In genomic region chr2:43186679-43187374, GRCh38 we compare ENCODE assay signal across 13 cellular contexts. TPM values are rescaled to one million over a fixed set of nuclear protein-coding genes. Genes with fewer than 3 reads are reported as not detected.
DNase-seq lines count a peak whose midpoint lies in the region; FAIRE-seq and TF ChIP-seq lines count a peak whose summit lies in the region.
"Had no signal": no experiment of that assay in that cellular context is flagged by ENCODE, and none has a peak within 500 bp of the region (broad histone marks: within the 10 kb centered on the region; RNA-seq: fewer than 3 reads in every experiment).

No MANE protein-coding gene starts in this region.

- TF ChIP-seq CTCF in sigmoid colon (IDR thresholded peaks at IDR 0.05) (no peak), CD14-positive monocyte (IDR thresholded peaks at IDR 0.05) (no peak)

- peaks cover 0 to 5% (median 0%) of the 10 kb centered on the region in 7 donors for H3K9me3 Mint-ChIP-seq in CD14-positive monocyte
- H3K9me3 Mint-ChIP-seq in T-helper 2 cell treated with Interferon-gamma antibody and Interleukin-4, amounts not matched to agents 5 μg/mL and 100 μg/mL, for 36 hours = no peaks in the 10 kb centered on the region
- H3K9me3 Mint-ChIP-seq: activated CD4-positive, alpha-beta memory T cell treated with anti-CD3 and anti-CD28 coated beads for 36 hours had no signal

- no peaks in the 10 kb centered on the region for H4K20me1 ChIP-seq in Karpas-422 (ENCODE audit: insufficient read depth, low read depth, low read length)

- intact Hi-C loops in sigmoid colon (cut with DNase I) = no loop called here
- intact Hi-C loops in CD14-positive monocyte (cut with micrococcal nuclease) = no loop called here

- H3K36me3 Mint-ChIP-seq in CD14-positive monocyte = peaks cover 0 to 2% of the 10 kb centered on the region in 2 donors
- no peaks in the 10 kb centered on the region for H3K36me3 Mint-ChIP-seq in T-helper 2 cell treated with Interferon-gamma antibody and Interleukin-4, amounts not matched to agents 5 μg/mL and 100 μg/mL, for 36 hours (ENCODE audit: low read depth)
- H3K36me3 Mint-ChIP-seq: activated CD4-positive, alpha-beta memory T cell treated with anti-CD3 and anti-CD28 coated beads for 36 hours had no signal

- no peak for FAIRE-seq in GM12891 (lab: Jason Lieb, UNC)
- FAIRE-seq: endometrium had no signal

- 17 to 55% methylated on average over 12 of the region's 12 CpGs for WGBS in sigmoid colon, 2 donors

- no peaks in the 10 kb centered on the region for H3K9me2 ChIP-seq in Karpas-422 (replicated peaks; ENCODE audit: insufficient read depth, low read length)

- H3K27me3 ChIP-seq in sigmoid colon (no peaks in the 10 kb centered on the region), Karpas-422 (ENCODE audit: low read length) (no peaks in the 10 kb centered on the region)

- H2AFZ ChIP-seq in Karpas-422 (ENCODE audit: low read length) = no peak overlapping the region

- H3K4me1 ChIP-seq in sigmoid colon = peaks cover 0 to 11% (median 10%) of the 10 kb centered on the region in 4 donors
- no peaks in the 10 kb centered on the region for H3K4me1 ChIP-seq in Karpas-422 (ENCODE audit: low read length)

- no peaks in the 10 kb centered on the region for H3K79me2 ChIP-seq in Karpas-422 (ENCODE audit: low read length)

- H3K27ac Mint-ChIP-seq in CD14-positive monocyte = peak overlapping the region in 2 of 7 donors; percentile 18 to 50
- H3K27ac Mint-ChIP-seq in T-helper 2 cell treated with Interferon-gamma antibody and Interleukin-4, amounts not matched to agents 5 μg/mL and 100 μg/mL, for 36 hours = no peak overlapping the region

- DNase-seq in DMS 273 treated with DMSO at 0.1 percent for 48 hours (lab: John Stamatoyannopoulos, UW) (peak; percentile 39), SW480 (ENCODE audit: low spot score) (peak; percentile 99), islet precursor cell (peak; percentile 84), sigmoid colon (peak; percentile 75), Karpas-422 (no peak), GM12891 (ENCODE audit: insufficient read length, low spot score) (no peak), CD14-positive monocyte (ENCODE audit: low spot score) (no peak)
- no peak for DNase-seq in T-helper 2 cell treated with Interferon-gamma antibody and Interleukin-4, amounts not matched to agents 5 μg/mL and 100 μg/mL, for 36 hours (ENCODE audit: low spot score)
- DNase-seq: activated CD4-positive, alpha-beta memory T cell treated with anti-CD3 and anti-CD28 coated beads for 36 hours; amygdala; NCI-H526 had no signal

- H3K9me3 ChIP-seq in sigmoid colon (no peaks in the 10 kb centered on the region), Karpas-422 (ENCODE audit: low read length) (no peaks in the 10 kb centered on the region)

- peaks cover 0 to 1% (median 0%) of the 10 kb centered on the region in 3 donors for H3K27me3 Mint-ChIP-seq in CD14-positive monocyte (ENCODE audit: low read depth in 3 of 3)
- no peaks in the 10 kb centered on the region for H3K27me3 Mint-ChIP-seq in T-helper 2 cell treated with Interferon-gamma antibody and Interleukin-4, amounts not matched to agents 5 μg/mL and 100 μg/mL, for 36 hours (ENCODE audit: low read depth)
- H3K27me3 Mint-ChIP-seq: activated CD4-positive, alpha-beta memory T cell treated with anti-CD3 and anti-CD28 coated beads for 36 hours had no signal

- TF ChIP-seq EP300 in sigmoid colon (IDR thresholded peaks at IDR 0.05) = no peak

- no peak for TF ChIP-seq POLR2A in sigmoid colon (IDR thresholded peaks at IDR 0.05)
- TF ChIP-seq POLR2A in GM12891 (IDR thresholded peaks at IDR 0.05; ENCODE audit: low read depth, low read length) = no peak

- no peak overlapping the region for H3K9ac ChIP-seq in Karpas-422 (ENCODE audit: low read length)

- H3K4me3 Mint-ChIP-seq in CD14-positive monocyte = no peak overlapping the region
- H3K4me3 Mint-ChIP-seq in T-helper 2 cell treated with Interferon-gamma antibody and Interleukin-4, amounts not matched to agents 5 μg/mL and 100 μg/mL, for 36 hours = no peak overlapping the region
- H3K4me3 Mint-ChIP-seq: activated CD4-positive, alpha-beta memory T cell treated with anti-CD3 and anti-CD28 coated beads for 36 hours had no signal

- H3K4me3 ChIP-seq in sigmoid colon (no peak overlapping the region), Karpas-422 (ENCODE audit: low read length) (no peak overlapping the region)
- H3K4me3 ChIP-seq: SK-N-MC had no signal

- H3K27ac ChIP-seq in sigmoid colon (peak overlapping the region in 3 of 4 donors; percentile 19 to 37 (median 27)), Karpas-422 (ENCODE audit: low read length) (no peak overlapping the region)
- H3K27ac ChIP-seq: SK-N-MC had no signal

- H3K4me1 Mint-ChIP-seq in CD14-positive monocyte = peaks cover 37% of the 10 kb centered on the region
- peaks cover 13% of the 10 kb centered on the region for H3K4me1 Mint-ChIP-seq in T-helper 2 cell treated with Interferon-gamma antibody and Interleukin-4, amounts not matched to agents 5 μg/mL and 100 μg/mL, for 36 hours (ENCODE audit: low read depth)

- H3K4me2 ChIP-seq in Karpas-422 (ENCODE audit: low read depth, low read length, poor library complexity, severe bottlenecking) = no peak overlapping the region

- H3K36me3 ChIP-seq in sigmoid colon (no peaks in the 10 kb centered on the region), Karpas-422 (ENCODE audit: insufficient read depth, low read length) (no peaks in the 10 kb centered on the region)

TF ChIP-seq in GM12891, 5 proteins besides CTCF, POLR2A, EP300 and RAD21:
- TF ChIP-seq SPI1 (IDR thresholded peaks at IDR 0.05; ENCODE audit: low read depth, low read length) (no peak), PAX5 (IDR thresholded peaks at IDR 0.05; ENCODE audit: insufficient read depth, low read length, severe bottlenecking) (no peak), POU2F2 (IDR thresholded peaks at IDR 0.05; ENCODE audit: low read depth, low read length) (no peak), POLR2AphosphoS5 (IDR thresholded peaks at IDR 0.05; ENCODE audit: low read depth, low read length) (no peak), TAF1 (IDR thresholded peaks at IDR 0.05; ENCODE audit: low read depth, low read length) (no peak)

RNA-seq across cellular contexts. Expression of gene ZFP36L2, which starts 39.6 kb away (rescaled TPM):
- total RNA-seq in sigmoid colon = 100 to 1,000 TPM in 1 of 4 donors, 10 to 100 TPM in 3; 59.8 to 115 (median 72.3) TPM
- polyA plus RNA-seq in sigmoid colon (100 to 1,000 TPM in 2 of 3 donors, 10 to 100 TPM in 1; 97.3 to 120 (median 116) TPM), CD14-positive monocyte (10 to 100 TPM; 84.4 to 88.3 TPM)
- total RNA-seq in Karpas-422 (2014; rRNA removed; shearing (Covaris generic); ENCODE audit: low replicate concordance) = 4.0 and 10.6 TPM in 2 replicates
- 16.6 TPM for polyA plus RNA-seq in GM12891 (2012; ENCODE audit: low read depth, missing spikeins)

Comparison
In these comparisons a context has a peak if more than half of its experiments do, and no peak if none do; other contexts are left out.
1. DNase-seq: peak in DMS 273 treated with DMSO at 0.1 percent for 48 hours (single experiment), SW480 (single experiment), islet precursor cell (single experiment) and sigmoid colon (single experiment); none in Karpas-422 (single experiment), GM12891 (single experiment), CD14-positive monocyte (single experiment) and T-helper 2 cell treated with Interferon-gamma antibody and Interleukin-4, amounts not matched to agents 5 μg/mL and 100 μg/mL, for 36 hours (single experiment).